ENCODE assay signal across 1 cellular context in the genomic region with DNA sequence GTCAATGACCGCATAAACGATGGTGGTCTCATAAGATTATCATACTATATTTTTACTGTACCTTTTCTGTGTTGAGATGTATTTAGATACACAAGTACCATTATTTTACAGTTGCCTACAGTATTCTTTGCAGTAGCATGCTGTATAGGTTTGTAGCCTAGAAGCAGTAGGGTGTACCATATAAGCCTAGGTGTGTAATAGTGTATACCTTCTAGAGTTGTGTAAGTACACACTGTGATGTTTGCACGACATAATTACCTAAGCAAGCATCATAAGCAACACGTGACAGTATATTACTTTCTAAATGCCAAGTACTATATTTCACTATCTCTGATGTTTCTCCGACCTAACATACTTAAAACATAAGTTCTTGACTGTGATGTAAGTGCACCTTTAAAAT.
TF ChIP-seq lines count a peak whose summit lies in the region.

No MANE protein-coding gene starts in this region.

TF ChIP-seq in SK-N-SH treated with all-trans-retinoic acid at 6 μM for 48 hours, 23 proteins besides CTCF, POLR2A, EP300 and RAD21 (continued from another document):
- TF ChIP-seq TOX (CRISPR knock-in tag; IDR thresholded peaks at IDR 0.05; ENCODE audit: borderline replicate concordance), result no peak
- TF ChIP-seq, protein P1, sequence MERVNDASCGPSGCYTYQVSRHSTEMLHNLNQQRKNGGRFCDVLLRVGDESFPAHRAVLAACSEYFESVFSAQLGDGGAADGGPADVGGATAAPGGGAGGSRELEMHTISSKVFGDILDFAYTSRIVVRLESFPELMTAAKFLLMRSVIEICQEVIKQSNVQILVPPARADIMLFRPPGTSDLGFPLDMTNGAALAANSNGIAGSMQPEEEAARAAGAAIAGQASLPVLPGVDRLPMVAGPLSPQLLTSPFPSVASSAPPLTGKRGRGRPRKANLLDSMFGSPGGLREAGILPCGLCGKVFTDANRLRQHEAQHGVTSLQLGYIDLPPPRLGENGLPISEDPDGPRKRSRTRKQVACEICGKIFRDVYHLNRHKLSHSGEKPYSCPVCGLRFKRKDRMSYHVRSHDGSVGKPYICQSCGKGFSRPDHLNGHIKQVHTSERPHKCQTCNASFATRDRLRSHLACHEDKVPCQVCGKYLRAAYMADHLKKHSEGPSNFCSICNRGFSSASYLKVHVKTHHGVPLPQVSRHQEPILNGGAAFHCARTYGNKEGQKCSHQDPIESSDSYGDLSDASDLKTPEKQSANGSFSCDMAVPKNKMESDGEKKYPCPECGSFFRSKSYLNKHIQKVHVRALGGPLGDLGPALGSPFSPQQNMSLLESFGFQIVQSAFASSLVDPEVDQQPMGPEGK (CRISPR knock-in tag; IDR thresholded peaks at IDR 0.05; ENCODE audit: borderline replicate concordance), result no peak
